ENCODE assay signal across 8 cellular contexts in the genomic region with DNA sequence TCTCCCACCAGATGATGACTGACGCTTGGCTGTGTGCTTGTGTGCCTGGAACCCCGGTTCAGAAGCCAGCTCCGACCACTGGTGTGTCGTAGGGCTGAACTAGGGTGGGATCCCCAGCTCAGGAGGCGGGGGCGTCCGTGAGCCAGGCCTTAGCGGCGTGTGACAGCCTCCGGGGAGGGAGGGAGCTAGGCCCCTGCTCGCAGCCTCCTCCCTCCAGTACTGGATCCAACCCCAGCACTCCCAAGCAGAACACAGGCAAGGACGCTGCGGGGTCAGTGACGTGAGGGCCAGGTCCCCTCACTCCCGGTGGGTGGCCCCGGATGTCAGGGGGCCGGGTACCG. TPM values are rescaled to one million over a fixed set of nuclear protein-coding genes. Genes with fewer than 3 reads are reported as not detected.
DNase-seq lines count a peak whose midpoint lies in the region; ATAC-seq and TF ChIP-seq lines count a peak whose summit lies in the region.

No MANE protein-coding gene starts in this region.

- no peaks in the 10 kb centered on the region for H4K20me1 ChIP-seq in SK-N-SH (ENCODE audit: insufficient read depth)

- POLR2A ChIA-PET in SK-N-SH (lab: Yijun Ruan, JAX): interaction anchor here (1.0 to 1.4 kb wide), 5 partner anchors 8 to 45 kb away, joined by 3 to 4 read pairs (median 3); partner anchors contain the start of gene POLR3H

- TF ChIP-seq RAD21 in SK-N-SH (IDR thresholded peaks at IDR 0.05; ENCODE audit: low read length): no peak

- no peaks in the 10 kb centered on the region for H3K9me3 Mint-ChIP-seq in natural killer cell treated with Interleukin-12 subunit alpha and Interleukin-12 subunit beta and Interleukin-15 and Interleukin-18, amount 100 ng/mL, for 72 hours

- H3K36me3 ChIP-seq in HAP-1 (replicated peaks) (no peaks in the 10 kb centered on the region; the same call in none of the 2 replicates), SK-N-SH (replicated peaks in 1 of 2; ENCODE audit: control insufficient read depth in 1 of 2, insufficient read depth in 2 of 2, low read length in 1 of 2) (no peaks in the 10 kb centered on the region)

- H3K79me2 ChIP-seq in SK-N-SH (ENCODE audit: insufficient read depth): peaks cover 17% of the 10 kb centered on the region; the same call in 1 of the 2 replicates

- no peaks in the 10 kb centered on the region for H3F3A ChIP-seq in SK-N-SH (replicated peaks; ENCODE audit: insufficient read depth)

- TF ChIP-seq CTCF in SK-N-SH (IDR thresholded peaks at IDR 0.05): no peak

- in situ Hi-C loops in HAP-1 (cut with MboI; ENCODE audit: low sequenced_read_pairs): no loop called here
- in situ Hi-C loops in KBM-7 (cut with MboI; ENCODE audit: low pct_unique_long_range_greater_than_20kb, low sequenced_read_pairs): no loop called here

- H3K4me3 Mint-ChIP-seq in natural killer cell treated with Interleukin-12 subunit alpha and Interleukin-12 subunit beta and Interleukin-15 and Interleukin-18, amount 100 ng/mL, for 72 hours: peak overlapping the region; percentile 93

- ATAC-seq in natural killer cell treated with Interleukin-12 subunit alpha and Interleukin-12 subunit beta and Interleukin-15 and Interleukin-18, amount 100 ng/mL, for 72 hours: peak in 1 of 2 donors; percentile 35
- ATAC-seq in HG03460 (IDR thresholded peaks at IDR 0.05; ENCODE audit: unreplicated experiment): no peak

- peak overlapping the region; percentile 82 for H3K4me2 ChIP-seq in SK-N-SH

- H3K36me3 Mint-ChIP-seq in natural killer cell treated with Interleukin-12 subunit alpha and Interleukin-12 subunit beta and Interleukin-15 and Interleukin-18, amount 100 ng/mL, for 72 hours: no peaks in the 10 kb centered on the region

- CTCF ChIA-PET in SK-N-SH (lab: Yijun Ruan, JAX): interaction anchor here (1.0 to 1.5 kb wide), 4 partner anchors 9 to 56 kb away, joined by 3 to 7 read pairs (median 4); no protein-coding TSS in a partner anchor

- TF ChIP-seq POLR2A in erythroblast (IDR thresholded peaks at IDR 0.05; ENCODE audit: low read length): no peak

- peaks cover 0 to 4% of the 10 kb centered on the region in 2 donors for H3K4me1 Mint-ChIP-seq in natural killer cell treated with Interleukin-12 subunit alpha and Interleukin-12 subunit beta and Interleukin-15 and Interleukin-18, amount 100 ng/mL, for 72 hours (ENCODE audit: low read depth in 2 of 2)

- no peak for TF ChIP-seq EP300 in SK-N-SH (IDR thresholded peaks at IDR 0.05; ENCODE audit: borderline replicate concordance in 1 of 2, low read depth in 1 of 2, low read length in 1 of 2)

- no CpG with 5 or more reads among the region's 18 CpGs for WGBS in SK-N-SH (ENCODE audit: low lambda C conversion rate)

- H3K27ac Mint-ChIP-seq in natural killer cell treated with Interleukin-12 subunit alpha and Interleukin-12 subunit beta and Interleukin-15 and Interleukin-18, amount 100 ng/mL, for 72 hours: peak overlapping the region; percentile 71 to 74

- H3K9me2 ChIP-seq in SK-N-SH: no peaks in the 10 kb centered on the region

- peaks cover 20% of the 10 kb centered on the region for H3K4me1 ChIP-seq in HAP-1
- H3K4me1 ChIP-seq in SK-N-SH (ENCODE audit: control insufficient read depth in 1 of 2, insufficient read depth in 2 of 2, low read depth in 1 of 2, low read length in 1 of 2): peaks cover 0 to 5% of the 10 kb centered on the region in 2 experiments; a peak in 1 of 4 replicates

- 0 out of 2 replicates have a peak overlapping the region, but pooled peaks have one; percentile 16 for H2AFZ ChIP-seq in SK-N-SH (ENCODE audit: low read depth)

- H3K4me3 ChIP-seq in HAP-1: peak overlapping the region; percentile 82
- peak overlapping the region; percentile 66 to 70 for H3K4me3 ChIP-seq in SK-N-SH (ENCODE audit: low read depth in 2 of 2, low read length in 1 of 2)

- peak overlapping the region; percentile 69 for H3K9ac ChIP-seq in SK-N-SH

- H3K27ac ChIP-seq in SK-N-SH (ENCODE audit: low read depth in 2 of 2, low read length in 1 of 2): peak overlapping the region; percentile 33 to 53; a peak in 2 of 4 replicates

- no peaks in the 10 kb centered on the region for H3K9me3 ChIP-seq in HAP-1
- H3K9me3 ChIP-seq in SK-N-SH: no peaks in the 10 kb centered on the region

- DNase-seq in ELR (ENCODE audit: low read depth) (peak; percentile 43), HAP-1 (ENCODE audit: low spot score in 2 of 2) (peak in 1 of 2 experiments; percentile 43), SK-N-SH (peak; percentile 55), erythroblast (lab: John Stamatoyannopoulos, UW) (peak; percentile 66 to 74), KBM-7 (no peak), NCI-H2107 (lab: John Stamatoyannopoulos, UW) (no peak)
- DNase-seq in natural killer cell treated with Interleukin-12 subunit alpha and Interleukin-12 subunit beta and Interleukin-15 and Interleukin-18, amount 100 ng/mL, for 72 hours (ENCODE audit: low spot score): no peak

- H3K27me3 ChIP-seq in HAP-1 (ENCODE audit: low read depth): no peaks in the 10 kb centered on the region
- H3K27me3 ChIP-seq in SK-N-SH (ENCODE audit: insufficient read depth): no peaks in the 10 kb centered on the region

- H3K27me3 Mint-ChIP-seq in natural killer cell treated with Interleukin-12 subunit alpha and Interleukin-12 subunit beta and Interleukin-15 and Interleukin-18, amount 100 ng/mL, for 72 hours: no peaks in the 10 kb centered on the region

TF ChIP-seq in SK-N-SH, 30 proteins besides CTCF, POLR2A, EP300 and RAD21:
- TF ChIP-seq CHD2 (IDR thresholded peaks at IDR 0.05; ENCODE audit: low read length, partially characterized antibody) (no peak), SMC3 (IDR thresholded peaks at IDR 0.05; ENCODE audit: low read depth, low read length) (no peak), POLR2AphosphoS5 (IDR thresholded peaks at IDR 0.05; ENCODE audit: low read depth, low read length) (no peak), MXI1 (IDR thresholded peaks at IDR 0.05; ENCODE audit: low read depth, low read length) (no peak), MAX (IDR thresholded peaks at IDR 0.05; ENCODE audit: low read depth) (no peak), RCOR1 (IDR thresholded peaks at IDR 0.05; ENCODE audit: low read length) (no peak), TEAD4 (IDR thresholded peaks at IDR 0.05; ENCODE audit: borderline replicate concordance, insufficient read depth) (no peak), TCF12 (IDR thresholded peaks at IDR 0.05) (no peak), REST (IDR thresholded peaks at IDR 0.05; ENCODE audit: low read depth, low read length) (no peak)
TF ChIP-seq in SK-N-SH: peak in this region for 0.

RNA-seq across cellular contexts. Expression of gene PMM1, which starts 0.4 kb away (rescaled TPM):
- 44.3 and 46.4 TPM in 2 replicates for polyA plus RNA-seq in SK-N-SH (2012; rRNA removed)
- 29.1 and 34.9 TPM in 2 replicates for polyA plus RNA-seq in SK-N-SH (2012; cell fraction: cytosol; rRNA removed)
- polyA plus RNA-seq in SK-N-SH (2012; cell fraction: nucleus; rRNA removed): 79.8 and 109 TPM in 2 replicates
- total RNA-seq in natural killer cell treated with Interleukin-12 subunit alpha and Interleukin-12 subunit beta and Interleukin-15 and Interleukin-18, amount 100 ng/mL, for 72 hours: 10 to 100 TPM; 33.3 to 50.3 TPM

RNA-seq across cellular contexts. Expression of gene CSDC2, which starts 28.4 kb away (rescaled TPM):
- polyA plus RNA-seq in SK-N-SH (2012; rRNA removed): 5.5 and 5.7 TPM in 2 replicates
- 2.0 and 3.4 TPM in 2 replicates for polyA plus RNA-seq in SK-N-SH (2012; cell fraction: cytosol; rRNA removed)
- 11.8 and 13.9 TPM in 2 replicates for polyA plus RNA-seq in SK-N-SH (2012; cell fraction: nucleus; rRNA removed)
- not detected for total RNA-seq in natural killer cell treated with Interleukin-12 subunit alpha and Interleukin-12 subunit beta and Interleukin-15 and Interleukin-18, amount 100 ng/mL, for 72 hours

RNA-seq across cellular contexts. Expression of gene DESI1, which starts 31.6 kb away (rescaled TPM):
- 8.2 and 12.7 TPM in 2 replicates for polyA plus RNA-seq in SK-N-SH (2012; rRNA removed)
- 6.4 and 7.9 TPM in 2 replicates for polyA plus RNA-seq in SK-N-SH (2012; cell fraction: cytosol; rRNA removed)
- polyA plus RNA-seq in SK-N-SH (2012; cell fraction: nucleus; rRNA removed): 11.7 and 20.5 TPM in 2 replicates
- total RNA-seq in natural killer cell treated with Interleukin-12 subunit alpha and Interleukin-12 subunit beta and Interleukin-15 and Interleukin-18, amount 100 ng/mL, for 72 hours: 100 to 1,000 TPM in 1 of 2 donors, 10 to 100 TPM in 1; 54.2 to 120 TPM

RNA-seq across cellular contexts. Expression of gene XRCC6, which starts 31.9 kb away (rescaled TPM):
- 78.1 and 79.0 TPM in 2 replicates for polyA plus RNA-seq in SK-N-SH (2012; rRNA removed)
- polyA plus RNA-seq in SK-N-SH (2012; cell fraction: cytosol; rRNA removed): 91.8 and 99.0 TPM in 2 replicates
- polyA plus RNA-seq in SK-N-SH (2012; cell fraction: nucleus; rRNA removed): 53.7 and 58.9 TPM in 2 replicates
- total RNA-seq in natural killer cell treated with Interleukin-12 subunit alpha and Interleukin-12 subunit beta and Interleukin-15 and Interleukin-18, amount 100 ng/mL, for 72 hours: 100 to 1,000 TPM; 276 to 305 TPM

RNA-seq across cellular contexts. Expression of gene POLR3H, which starts 45.0 kb away (rescaled TPM):
- 22.9 and 25.8 TPM in 2 replicates for polyA plus RNA-seq in SK-N-SH (2012; rRNA removed)
- 17.1 and 22.6 TPM in 2 replicates for polyA plus RNA-seq in SK-N-SH (2012; cell fraction: cytosol; rRNA removed)
- 16.8 and 21.7 TPM in 2 replicates for polyA plus RNA-seq in SK-N-SH (2012; cell fraction: nucleus; rRNA removed)
- 10 to 100 TPM; 42.5 to 84.0 TPM for total RNA-seq in natural killer cell treated with Interleukin-12 subunit alpha and Interleukin-12 subunit beta and Interleukin-15 and Interleukin-18, amount 100 ng/mL, for 72 hours

Comparison
In these comparisons a context has a peak if more than half of its experiments do, and no peak if none do; other contexts are left out.
1. DNase-seq: peak in ELR (single experiment), SK-N-SH (single experiment) and erythroblast (2 of 2); none in natural killer cell treated with Interleukin-12 subunit alpha and Interleukin-12 subunit beta and Interleukin-15 and Interleukin-18, amount 100 ng/mL, for 72 hours (single experiment), KBM-7 (single experiment) and NCI-H2107 (single experiment).